In genomic region chr3:45950131-45950530, GRCh38 we compare ENCODE assay signal across 20 cellular contexts. TPM values are rescaled to one million over a fixed set of nuclear protein-coding genes. Genes with fewer than 3 reads are reported as not detected.
DNase-seq lines count a peak whose midpoint lies in the region; ATAC-seq and TF ChIP-seq lines count a peak whose summit lies in the region.
"Had no signal": no experiment of that assay in that cellular context is flagged by ENCODE, and none has a peak within 500 bp of the region (broad histone marks: within the 10 kb centered on the region; RNA-seq: fewer than 3 reads in every experiment).

No MANE protein-coding gene starts in this region.

- 88 to 98% (median 95%) methylated on average over 1 to 2 of the region's 2 CpGs for WGBS in stomach, 5 donors

- DNase-seq in activated naive CD4-positive, alpha-beta T cell treated with anti-CD3 and anti-CD28 coated beads, Interleukin-2, amount 10 ng/mL, durations not matched to agents 7 days and 5 days: no peak
- DNase-seq in activated naive CD4-positive, alpha-beta T cell (lab: John Stamatoyannopoulos, UW): no peak
- DNase-seq in Peyer's patch (peak in 1 of 3 donors; percentile 38), colonic mucosa (no peak), stomach (no peak), DMS153 treated with DMSO at 0.1 percent for 48 hours (lab: John Stamatoyannopoulos, UW; ENCODE audit: unreplicated experiment) (no peak), iPS-NIHi7 (ENCODE audit: extremely low spot score) (no peak)
- DNase-seq: amygdala; effector CD8-positive, alpha-beta T cell; heart right ventricle; mesenchymal stem cell; NCI-H1417 treated with DMSO at 0.1 percent for 48 hours; NCI-H748 treated with DMSO at 0.1 percent for 48 hours; SIG-M5 had no signal

- TF ChIP-seq POLR2A in Peyer's patch (IDR thresholded peaks at IDR 0.05) (no peak), stomach (IDR thresholded peaks at IDR 0.05) (no peak)

- intact Hi-C loops in colonic mucosa (cut with DNase I): no loop called here
- intact Hi-C loops in stomach (cut with DNase I; ENCODE audit: low total_unique reads): no loop called here

- CTCF ChIA-PET in activated naive CD4-positive, alpha-beta T cell treated with anti-CD3 and anti-CD28 coated beads, Interleukin-2, amount 10 ng/mL, durations not matched to agents 7 days and 5 days (lab: Charles Lee): interaction anchor here (0.6 to 16.7 kb wide), 10 partner anchors 8 to 258 kb away, joined by 3 to 419 read pairs (median 6); partner anchors contain the start of gene CCR1

- peaks cover 2% of the 10 kb centered on the region for H3K27me3 Mint-ChIP-seq in activated naive CD4-positive, alpha-beta T cell treated with anti-CD3 and anti-CD28 coated beads, Interleukin-2, amount 10 ng/mL, durations not matched to agents 7 days and 5 days
- H3K27me3 Mint-ChIP-seq: progenitor cell of endocrine pancreas had no signal

- no peak for TF ChIP-seq CTCF in Peyer's patch (IDR thresholded peaks at IDR 0.05)
- no peak for TF ChIP-seq CTCF in colonic mucosa (IDR thresholded peaks at IDR 0.05)
- no peak for TF ChIP-seq CTCF in stomach (IDR thresholded peaks at IDR 0.05)

- H3K9me3 Mint-ChIP-seq in activated naive CD4-positive, alpha-beta T cell treated with anti-CD3 and anti-CD28 coated beads, Interleukin-2, amount 10 ng/mL, durations not matched to agents 7 days and 5 days: no peaks in the 10 kb centered on the region

- no peaks in the 10 kb centered on the region for H3K27me3 ChIP-seq in Peyer's patch
- no peaks in the 10 kb centered on the region for H3K27me3 ChIP-seq in colonic mucosa
- H3K27me3 ChIP-seq in stomach: no peaks in the 10 kb centered on the region
- H3K27me3 ChIP-seq: heart right ventricle had no signal

- H3K4me3 ChIP-seq in Peyer's patch (no peak overlapping the region), colonic mucosa (no peak overlapping the region), stomach (no peak overlapping the region)
- H3K4me3 ChIP-seq: HAP-1, heart right ventricle had no signal

- ATAC-seq in GM21526 (IDR thresholded peaks at IDR 0.05; ENCODE audit: low FRiP score, unreplicated experiment): no peak
- ATAC-seq: heart right ventricle had no signal

- no peak overlapping the region for H3K9ac ChIP-seq in colonic mucosa (ENCODE audit: low read depth in 2 of 2, low read length in 2 of 2)

- H3K4me1 Mint-ChIP-seq in activated naive CD4-positive, alpha-beta T cell treated with anti-CD3 and anti-CD28 coated beads, Interleukin-2, amount 10 ng/mL, durations not matched to agents 7 days and 5 days: peaks cover 52% of the 10 kb centered on the region

- H3K27ac ChIP-seq in Peyer's patch (peak overlapping the region; percentile 53 to 80 (median 62)), colonic mucosa (peak overlapping the region; percentile 18), stomach (peak overlapping the region; percentile 11 to 66 (median 41))

- no peak overlapping the region for H3K4me3 Mint-ChIP-seq in activated naive CD4-positive, alpha-beta T cell treated with anti-CD3 and anti-CD28 coated beads, Interleukin-2, amount 10 ng/mL, durations not matched to agents 7 days and 5 days

- H3K36me3 ChIP-seq in Peyer's patch: peaks cover 0 to 92% (median 5%) of the 10 kb centered on the region in 3 donors
- peaks cover 19% of the 10 kb centered on the region for H3K36me3 ChIP-seq in colonic mucosa
- H3K36me3 ChIP-seq in stomach: peaks cover 78 to 100% (median 99%) of the 10 kb centered on the region in 4 donors

- peaks cover 0 to 5% (median 0%) of the 10 kb centered on the region in 4 donors for H3K4me1 ChIP-seq in Peyer's patch
- H3K4me1 ChIP-seq in colonic mucosa: no peaks in the 10 kb centered on the region
- peaks cover 0 to 14% (median 4%) of the 10 kb centered on the region in 4 donors for H3K4me1 ChIP-seq in stomach
- H3K4me1 ChIP-seq: HAP-1 had no signal

- H3K36me3 Mint-ChIP-seq in activated naive CD4-positive, alpha-beta T cell treated with anti-CD3 and anti-CD28 coated beads, Interleukin-2, amount 10 ng/mL, durations not matched to agents 7 days and 5 days: peaks cover 89% of the 10 kb centered on the region

- H3K27ac Mint-ChIP-seq in activated naive CD4-positive, alpha-beta T cell treated with anti-CD3 and anti-CD28 coated beads, Interleukin-2, amount 10 ng/mL, durations not matched to agents 7 days and 5 days: peak overlapping the region; percentile 86
- H3K27ac Mint-ChIP-seq: progenitor cell of endocrine pancreas had no signal

- TF ChIP-seq EP300 in stomach (IDR thresholded peaks at IDR 0.05): no peak

- no peaks in the 10 kb centered on the region for H3K9me3 ChIP-seq in Peyer's patch
- H3K9me3 ChIP-seq in colonic mucosa: no peaks in the 10 kb centered on the region
- H3K9me3 ChIP-seq in stomach: no peaks in the 10 kb centered on the region
- H3K9me3 ChIP-seq: HAP-1, heart right ventricle had no signal

RNA-seq across cellular contexts. Expression of gene CXCR6, which starts 6.9 kb away (rescaled TPM):
- 1 to 10 TPM in 3 of 4 donors, not detected in 1; 1.7 to 3.6 (median 2.5) TPM for total RNA-seq in Peyer's patch
- 1 to 10 TPM; 1.0 to 1.6 TPM for total RNA-seq in colonic mucosa
- total RNA-seq in stomach: 10 to 100 TPM in 1 of 5 donors, 1 to 10 TPM in 1, not detected in 3; 1.1 to 14.8 TPM
- polyA plus RNA-seq in stomach: 1 to 10 TPM in 1 of 3 donors, under 1 TPM in 2; 0.31 to 3.2 (median 0.70) TPM
- total RNA-seq: Daoy, progenitor cell of endocrine pancreas had no signal
- polyA plus RNA-seq: keratinocyte, neural cell had no signal

RNA-seq across cellular contexts. Expression of gene FYCO1, which starts 45.5 kb away (rescaled TPM):
- total RNA-seq in Peyer's patch (10 to 100 TPM; 35.8 to 51.2 (median 43.8) TPM), colonic mucosa (10 to 100 TPM; 21.7 to 30.8 TPM), stomach (10 to 100 TPM; 18.0 to 97.4 (median 39.3) TPM)
- polyA plus RNA-seq in stomach: 10 to 100 TPM; 10.7 to 11.8 (median 11.3) TPM
